In genomic region chr10:102673961-102674511, GRCh38 we compare ENCODE assay signal across 7 cellular contexts. TPM values are rescaled to one million over a fixed set of nuclear protein-coding genes. Genes with fewer than 3 reads are reported as not detected.
A peak's percentile ranks its signal among the peaks of the same experiment; 100 is the strongest.
DNase-seq lines count a peak whose midpoint lies in the region; ATAC-seq and TF ChIP-seq lines count a peak whose summit lies in the region.

No MANE protein-coding gene starts in this region.

- no peaks in the 10 kb centered on the region for H3K9me3 Mint-ChIP-seq in GM23338

- no peak overlapping the region for H3K27ac Mint-ChIP-seq in GM23338

- H3K36me3 ChIP-seq in GM23338 (ENCODE audit: insufficient read depth): no peaks in the 10 kb centered on the region
- H3K36me3 ChIP-seq in RWPE2 (ENCODE audit: low read depth): no peaks in the 10 kb centered on the region
- H3K36me3 ChIP-seq in testis (ENCODE audit: low read depth, missing control alignments): no peaks in the 10 kb centered on the region

- DNase-seq in GM23338 (ENCODE audit: low spot score) (peak; percentile 72), RWPE2 (ENCODE audit: low spot score) (no peak), glomerular visceral epithelial cell (ENCODE audit: extremely low spot score) (peak; percentile 79), occipital lobe (lab: John Stamatoyannopoulos, UW) (peak; percentile 55), testis (peak; percentile 66)
- peak; percentile 58 for DNase-seq in activated naive CD4-positive, alpha-beta T cell treated with anti-CD3 and anti-CD28 coated beads, Interleukin-2, amount 50 U/mL, for 16 hours

- peak overlapping the region; percentile 46 for H3K4me2 ChIP-seq in GM23338

- peaks cover 77% of the 10 kb centered on the region for H3K4me1 ChIP-seq in GM23338 (ENCODE audit: insufficient read depth)
- H3K4me1 ChIP-seq in RWPE2 (ENCODE audit: insufficient read depth, poor library complexity, severe bottlenecking): peaks cover 37% of the 10 kb centered on the region
- H3K4me1 ChIP-seq in testis: peaks cover 71% of the 10 kb centered on the region

- H3K36me3 Mint-ChIP-seq in GM23338 (ENCODE audit: low read depth): no peaks in the 10 kb centered on the region; the same call in 2 of the 3 replicates

- ATAC-seq in GM23338 (peak; percentile 11), RWPE2 (ENCODE audit: low read depth) (peak; percentile 58), GM18520 (IDR thresholded peaks at IDR 0.05; ENCODE audit: unreplicated experiment) (no peak)

- H3K9me3 ChIP-seq in RWPE2 (ENCODE audit: severe bottlenecking): no peaks in the 10 kb centered on the region
- H3K9me3 ChIP-seq in testis: no peaks in the 10 kb centered on the region

- peak overlapping the region; percentile 40; the same call in 1 of the 2 replicates for H3K4me3 ChIP-seq in GM23338
- no peak overlapping the region for H3K4me3 ChIP-seq in RWPE2 (ENCODE audit: severe bottlenecking)
- H3K4me3 ChIP-seq in testis: no peak overlapping the region

- H4K20me1 ChIP-seq in GM23338 (replicated peaks; ENCODE audit: insufficient read depth): no peaks in the 10 kb centered on the region; the same call in 1 of the 2 replicates

- peaks cover 28% of the 10 kb centered on the region for H3F3A ChIP-seq in GM23338 (replicated peaks; ENCODE audit: low read depth)

- peaks cover 81% of the 10 kb centered on the region for H3K4me1 Mint-ChIP-seq in GM23338

- H3K27me3 ChIP-seq in GM23338 (ENCODE audit: insufficient read depth): no peaks in the 10 kb centered on the region
- no peaks in the 10 kb centered on the region for H3K27me3 ChIP-seq in RWPE2 (ENCODE audit: insufficient read depth, poor library complexity, severe bottlenecking)
- H3K27me3 ChIP-seq in testis: no peaks in the 10 kb centered on the region

- 22 to 25% methylated on average over 18 of the region's 18 CpGs for WGBS in testis, 2 donors

- no peaks in the 10 kb centered on the region for H3K79me2 ChIP-seq in GM23338 (replicated peaks; ENCODE audit: insufficient read depth)

- no peak overlapping the region; the same call in 1 of the 2 replicates for H2AFZ ChIP-seq in GM23338

- intact Hi-C loops in testis (cut with DNase I; ENCODE audit: low total_unique reads): no loop called here

- H3K27me3 Mint-ChIP-seq in GM23338 (ENCODE audit: insufficient read depth, low read depth, poor library complexity): peaks cover 21% of the 10 kb centered on the region

- H3K4me3 Mint-ChIP-seq in GM23338: peak overlapping the region; percentile 51

- TF ChIP-seq CTCF in GM23338 (conservative IDR thresholded peaks at IDR 0.05; ENCODE audit: low read depth in 2 of 2): no peak
- TF ChIP-seq CTCF in RWPE2 (IDR thresholded peaks at IDR 0.05; ENCODE audit: poor library complexity, severe bottlenecking): no peak
- TF ChIP-seq CTCF in testis (IDR thresholded peaks at IDR 0.05): no peak

- H3K27ac ChIP-seq in GM23338 (ENCODE audit: low read depth) (0 out of 2 replicates have a peak overlapping the region, but pooled peaks have one; percentile 6), RWPE2 (ENCODE audit: poor library complexity, severe bottlenecking) (peak overlapping the region; percentile 40), testis (peak overlapping the region; percentile 46 to 84)

- no peaks in the 10 kb centered on the region for H3K9me2 ChIP-seq in GM23338 (ENCODE audit: insufficient read depth)

- no peak for TF ChIP-seq POLR2A in testis (IDR thresholded peaks at IDR 0.05)

TF ChIP-seq in GM23338, 12 proteins besides CTCF, POLR2A, EP300 and RAD21:
- TF ChIP-seq STAT1 (IDR thresholded peaks at IDR 0.05; ENCODE audit: unreplicated experiment): no peak

RNA-seq across cellular contexts. Expression of gene TRIM8, which starts 29.8 kb away (rescaled TPM):
- 33.4 and 36.7 TPM in 2 replicates for total RNA-seq in GM23338 (2014; rRNA removed; shearing (Covaris generic))
- 15.1 and 20.2 TPM in 2 replicates for polyA plus RNA-seq in GM23338 (2016; fragmentation: Nextera tagmentation; extraction: Ambion mirVana)
- 23.4 TPM for total RNA-seq in occipital lobe
- total RNA-seq in testis: 100 to 1,000 TPM; 114 to 170 TPM
- 69.8 TPM for polyA plus RNA-seq in testis (ENCODE audit: insufficient read depth, low read depth, low replicate concordance)

RNA-seq across cellular contexts. Expression of gene ARL3, which starts 40.2 kb away (rescaled TPM):
- 8.5 and 9.4 TPM in 2 replicates for total RNA-seq in GM23338 (2014; rRNA removed; shearing (Covaris generic))
- polyA plus RNA-seq in GM23338 (2016; fragmentation: Nextera tagmentation; extraction: Ambion mirVana) (22.6 and 23.0 TPM in 2 replicates), testis (ENCODE audit: insufficient read depth, low read depth, low replicate concordance) (25.2 TPM)
- total RNA-seq in occipital lobe (31.2 TPM), testis (10 to 100 TPM; 10.8 to 10.9 TPM)

RNA-seq across cellular contexts. Expression of gene SFXN2, which starts 40.4 kb away (rescaled TPM):
- 5.7 and 9.1 TPM in 2 replicates for total RNA-seq in GM23338 (2014; rRNA removed; shearing (Covaris generic))
- polyA plus RNA-seq in GM23338 (2016; fragmentation: Nextera tagmentation; extraction: Ambion mirVana) (6.2 and 7.2 TPM in 2 replicates), testis (ENCODE audit: insufficient read depth, low read depth, low replicate concordance) (4.4 TPM)
- total RNA-seq in occipital lobe (4.8 TPM), testis (1 to 10 TPM; 5.6 to 9.8 TPM)

Comparison
In these comparisons a context has a peak if more than half of its experiments do, and no peak if none do; other contexts are left out.
1. H3K27ac ChIP-seq: peak in every context shown above with its lines; median percentile 65 in testis; 40 in RWPE2; 6 in GM23338.